In the genomic region with DNA sequence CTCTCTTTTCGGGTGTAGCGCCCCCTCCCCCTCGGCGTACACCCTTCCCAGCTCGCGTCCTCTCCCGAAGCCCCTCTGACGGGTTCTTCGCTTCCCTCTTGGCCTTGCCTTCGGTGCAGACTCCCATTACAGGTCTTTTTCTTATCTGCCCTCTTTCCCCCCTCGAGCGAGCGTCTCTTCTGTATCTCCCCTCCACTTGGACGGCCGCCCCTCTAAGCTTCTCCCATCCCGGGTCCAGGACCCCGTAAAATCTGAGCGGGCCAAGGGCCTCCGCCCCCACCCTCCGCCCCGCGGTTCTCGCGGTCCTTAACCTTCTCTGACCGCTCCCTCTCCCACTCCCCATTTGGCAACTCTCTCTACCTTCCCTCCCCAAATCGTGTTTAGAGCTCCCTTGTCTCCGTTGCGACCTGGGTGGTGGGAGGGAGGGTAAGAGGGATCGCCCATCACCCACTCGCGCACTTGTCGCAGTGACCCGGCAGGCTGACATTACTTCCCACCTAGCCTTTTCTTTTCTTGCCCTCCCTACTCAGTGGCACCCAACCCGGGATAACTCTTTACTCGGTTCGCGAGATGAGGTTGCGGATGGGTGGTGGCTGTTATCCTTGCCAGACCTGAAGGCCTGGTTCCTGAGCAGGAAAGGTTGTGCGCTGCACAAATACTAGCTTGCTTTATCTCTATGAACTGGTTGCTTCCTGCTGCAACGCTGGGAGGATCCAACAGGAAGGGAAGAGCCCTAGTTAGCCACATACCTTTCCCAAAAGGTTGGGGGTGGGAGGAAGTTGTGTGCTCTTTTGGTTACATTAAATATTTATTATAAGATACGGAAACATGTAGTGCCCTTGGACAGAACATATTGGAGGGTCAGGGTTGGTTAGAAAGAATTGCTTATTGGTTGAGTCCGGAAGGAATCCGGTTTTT, we compare ENCODE assay signal across 1 cellular context.
TF ChIP-seq lines count a peak whose summit lies in the region.

No MANE protein-coding gene starts in this region.

TF ChIP-seq in K562, 482 proteins besides CTCF, POLR2A, EP300 and RAD21 (continued from another document and continues in another):
- TF ChIP-seq, protein P1, sequence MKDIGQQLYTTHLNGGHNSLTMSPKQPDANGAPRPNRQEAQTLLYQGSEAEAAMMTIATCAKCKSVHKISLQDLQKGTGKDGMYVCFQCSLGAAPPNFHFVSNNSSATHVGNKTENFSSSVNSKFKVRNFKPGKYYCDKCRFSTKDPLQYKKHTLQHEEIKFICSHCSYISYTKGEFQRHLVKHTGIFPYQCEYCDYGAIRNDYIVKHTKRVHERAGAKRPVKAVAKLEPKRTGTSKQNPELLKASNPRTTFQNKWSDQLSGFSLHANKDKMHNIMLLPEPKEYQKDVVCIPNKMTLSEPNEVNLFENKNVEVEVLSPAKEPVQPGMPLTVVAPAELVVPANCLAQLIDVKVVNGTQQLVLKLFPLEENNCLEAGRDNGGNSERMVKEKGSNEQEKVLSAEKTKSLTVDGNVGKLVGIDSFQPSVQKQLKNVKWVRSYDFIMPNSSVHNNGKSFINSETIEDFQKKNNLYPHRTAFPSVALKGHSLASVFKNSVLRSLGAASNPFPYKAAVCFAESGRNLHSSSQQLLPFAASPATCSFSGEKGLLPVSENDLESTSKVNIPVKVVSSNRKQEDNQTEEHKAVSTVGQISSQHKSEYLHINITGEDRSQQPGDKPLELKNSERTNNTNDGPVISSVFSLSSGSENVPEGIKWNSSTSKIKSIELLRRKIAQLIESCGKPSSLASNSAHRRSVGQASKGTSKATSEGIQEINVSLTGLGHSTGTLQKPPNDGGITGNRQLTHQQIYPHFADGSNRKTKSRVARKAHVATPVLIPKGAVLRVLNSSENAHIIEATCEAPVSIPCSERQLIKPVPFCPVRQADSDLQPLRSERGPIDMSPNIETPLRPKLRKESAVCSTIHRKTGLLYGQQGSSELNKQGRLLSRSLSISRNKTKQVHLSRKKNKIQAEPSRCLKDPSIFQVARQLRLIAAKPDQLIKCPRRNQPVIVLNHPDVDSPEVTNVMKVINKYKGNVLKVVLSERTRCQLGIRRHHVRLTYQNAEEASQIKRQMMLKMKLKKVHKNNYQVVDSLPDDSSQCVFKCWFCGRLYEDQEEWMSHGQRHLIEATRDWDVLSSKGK (CRISPR knock-in tag; IDR thresholded peaks at IDR 0.05) = no peak
- TF ChIP-seq, protein P2, sequence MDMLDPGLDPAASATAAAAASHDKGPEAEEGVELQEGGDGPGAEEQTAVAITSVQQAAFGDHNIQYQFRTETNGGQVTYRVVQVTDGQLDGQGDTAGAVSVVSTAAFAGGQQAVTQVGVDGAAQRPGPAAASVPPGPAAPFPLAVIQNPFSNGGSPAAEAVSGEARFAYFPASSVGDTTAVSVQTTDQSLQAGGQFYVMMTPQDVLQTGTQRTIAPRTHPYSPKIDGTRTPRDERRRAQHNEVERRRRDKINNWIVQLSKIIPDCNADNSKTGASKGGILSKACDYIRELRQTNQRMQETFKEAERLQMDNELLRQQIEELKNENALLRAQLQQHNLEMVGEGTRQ (CRISPR knock-in tag; IDR thresholded peaks at IDR 0.05) = no peak
- TF ChIP-seq ETV5 (CRISPR knock-in tag; IDR thresholded peaks at IDR 0.05; ENCODE audit: low read depth) (no peak), ZC3H11A (IDR thresholded peaks at IDR 0.05; ENCODE audit: low read depth, low read length) (no peak), PHF8 (IDR thresholded peaks at IDR 0.05; ENCODE audit: borderline replicate concordance, low read length) (0 out of 2 replicates have a peak, but pooled peaks have one; percentile 16), SP1 (CRISPR knock-in tag; IDR thresholded peaks at IDR 0.05) (0 out of 2 replicates have a peak, but pooled peaks have one; percentile 40), NFE2 (IDR thresholded peaks at IDR 0.05; ENCODE audit: low read depth) (no peak), ZNF778 (CRISPR knock-in tag; IDR thresholded peaks at IDR 0.05) (no peak), ZNF655 (CRISPR knock-in tag; IDR thresholded peaks at IDR 0.05) (no peak), TAF15 (IDR thresholded peaks at IDR 0.05; ENCODE audit: low read depth, low read length) (no peak), CBX8 (IDR thresholded peaks at IDR 0.05; ENCODE audit: borderline replicate concordance, extremely low read depth, low read depth, low read length, poor library complexity, severe bottlenecking) (no peak), RFX5 (IDR thresholded peaks at IDR 0.05; ENCODE audit: low read depth, low read length) (no peak), ZNF79 (CRISPR knock-in tag; IDR thresholded peaks at IDR 0.05; ENCODE audit: low read depth) (no peak), E2F3 (CRISPR knock-in tag; IDR thresholded peaks at IDR 0.05) (no peak), SIN3A (IDR thresholded peaks at IDR 0.05; ENCODE audit: borderline replicate concordance in 2 of 2, control insufficient read depth in 1 of 2, low read depth in 2 of 2, low read length in 2 of 2) (no peak), NCOR1 (IDR thresholded peaks at IDR 0.05) (no peak), JUN (IDR thresholded peaks at IDR 0.05; ENCODE audit: borderline replicate concordance, low read depth, low read length) (no peak), JUN (CRISPR knock-in tag; IDR thresholded peaks at IDR 0.05; ENCODE audit: borderline replicate concordance) (no peak; the same call in 1 of the 2 replicates), TFE3 (CRISPR knock-in tag; IDR thresholded peaks at IDR 0.05) (no peak), POLR2AphosphoS5 (IDR thresholded peaks at IDR 0.05; ENCODE audit: control insufficient read depth, insufficient read depth, low read depth, low read length) (0 out of 2 replicates have a peak, but pooled peaks have one; percentile 14), PPARD (CRISPR knock-in tag; IDR thresholded peaks at IDR 0.05) (no peak), NR1H2 (CRISPR knock-in tag; IDR thresholded peaks at IDR 0.05) (no peak), RERE (CRISPR knock-in tag; IDR thresholded peaks at IDR 0.05; ENCODE audit: borderline replicate concordance) (no peak), HLTF (IDR thresholded peaks at IDR 0.05) (no peak)
- TF ChIP-seq, protein P3, sequence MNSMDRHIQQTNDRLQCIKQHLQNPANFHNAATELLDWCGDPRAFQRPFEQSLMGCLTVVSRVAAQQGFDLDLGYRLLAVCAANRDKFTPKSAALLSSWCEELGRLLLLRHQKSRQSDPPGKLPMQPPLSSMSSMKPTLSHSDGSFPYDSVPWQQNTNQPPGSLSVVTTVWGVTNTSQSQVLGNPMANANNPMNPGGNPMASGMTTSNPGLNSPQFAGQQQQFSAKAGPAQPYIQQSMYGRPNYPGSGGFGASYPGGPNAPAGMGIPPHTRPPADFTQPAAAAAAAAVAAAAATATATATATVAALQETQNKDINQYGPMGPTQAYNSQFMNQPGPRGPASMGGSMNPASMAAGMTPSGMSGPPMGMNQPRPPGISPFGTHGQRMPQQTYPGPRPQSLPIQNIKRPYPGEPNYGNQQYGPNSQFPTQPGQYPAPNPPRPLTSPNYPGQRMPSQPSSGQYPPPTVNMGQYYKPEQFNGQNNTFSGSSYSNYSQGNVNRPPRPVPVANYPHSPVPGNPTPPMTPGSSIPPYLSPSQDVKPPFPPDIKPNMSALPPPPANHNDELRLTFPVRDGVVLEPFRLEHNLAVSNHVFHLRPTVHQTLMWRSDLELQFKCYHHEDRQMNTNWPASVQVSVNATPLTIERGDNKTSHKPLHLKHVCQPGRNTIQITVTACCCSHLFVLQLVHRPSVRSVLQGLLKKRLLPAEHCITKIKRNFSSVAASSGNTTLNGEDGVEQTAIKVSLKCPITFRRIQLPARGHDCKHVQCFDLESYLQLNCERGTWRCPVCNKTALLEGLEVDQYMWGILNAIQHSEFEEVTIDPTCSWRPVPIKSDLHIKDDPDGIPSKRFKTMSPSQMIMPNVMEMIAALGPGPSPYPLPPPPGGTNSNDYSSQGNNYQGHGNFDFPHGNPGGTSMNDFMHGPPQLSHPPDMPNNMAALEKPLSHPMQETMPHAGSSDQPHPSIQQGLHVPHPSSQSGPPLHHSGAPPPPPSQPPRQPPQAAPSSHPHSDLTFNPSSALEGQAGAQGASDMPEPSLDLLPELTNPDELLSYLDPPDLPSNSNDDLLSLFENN (IDR thresholded peaks at IDR 0.05; ENCODE audit: low read depth in 2 of 2, low read length in 2 of 2) = no peak
- TF ChIP-seq, protein P4, sequence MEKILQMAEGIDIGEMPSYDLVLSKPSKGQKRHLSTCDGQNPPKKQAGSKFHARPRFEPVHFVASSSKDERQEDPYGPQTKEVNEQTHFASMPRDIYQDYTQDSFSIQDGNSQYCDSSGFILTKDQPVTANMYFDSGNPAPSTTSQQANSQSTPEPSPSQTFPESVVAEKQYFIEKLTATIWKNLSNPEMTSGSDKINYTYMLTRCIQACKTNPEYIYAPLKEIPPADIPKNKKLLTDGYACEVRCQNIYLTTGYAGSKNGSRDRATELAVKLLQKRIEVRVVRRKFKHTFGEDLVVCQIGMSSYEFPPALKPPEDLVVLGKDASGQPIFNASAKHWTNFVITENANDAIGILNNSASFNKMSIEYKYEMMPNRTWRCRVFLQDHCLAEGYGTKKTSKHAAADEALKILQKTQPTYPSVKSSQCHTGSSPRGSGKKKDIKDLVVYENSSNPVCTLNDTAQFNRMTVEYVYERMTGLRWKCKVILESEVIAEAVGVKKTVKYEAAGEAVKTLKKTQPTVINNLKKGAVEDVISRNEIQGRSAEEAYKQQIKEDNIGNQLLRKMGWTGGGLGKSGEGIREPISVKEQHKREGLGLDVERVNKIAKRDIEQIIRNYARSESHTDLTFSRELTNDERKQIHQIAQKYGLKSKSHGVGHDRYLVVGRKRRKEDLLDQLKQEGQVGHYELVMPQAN (IDR thresholded peaks at IDR 0.05; ENCODE audit: borderline replicate concordance) = no peak; the same call in 1 of the 2 replicates
- TF ChIP-seq, protein P5, sequence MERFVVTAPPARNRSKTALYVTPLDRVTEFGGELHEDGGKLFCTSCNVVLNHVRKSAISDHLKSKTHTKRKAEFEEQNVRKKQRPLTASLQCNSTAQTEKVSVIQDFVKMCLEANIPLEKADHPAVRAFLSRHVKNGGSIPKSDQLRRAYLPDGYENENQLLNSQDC (CRISPR knock-in tag; IDR thresholded peaks at IDR 0.05) = no peak
- TF ChIP-seq, protein P6, sequence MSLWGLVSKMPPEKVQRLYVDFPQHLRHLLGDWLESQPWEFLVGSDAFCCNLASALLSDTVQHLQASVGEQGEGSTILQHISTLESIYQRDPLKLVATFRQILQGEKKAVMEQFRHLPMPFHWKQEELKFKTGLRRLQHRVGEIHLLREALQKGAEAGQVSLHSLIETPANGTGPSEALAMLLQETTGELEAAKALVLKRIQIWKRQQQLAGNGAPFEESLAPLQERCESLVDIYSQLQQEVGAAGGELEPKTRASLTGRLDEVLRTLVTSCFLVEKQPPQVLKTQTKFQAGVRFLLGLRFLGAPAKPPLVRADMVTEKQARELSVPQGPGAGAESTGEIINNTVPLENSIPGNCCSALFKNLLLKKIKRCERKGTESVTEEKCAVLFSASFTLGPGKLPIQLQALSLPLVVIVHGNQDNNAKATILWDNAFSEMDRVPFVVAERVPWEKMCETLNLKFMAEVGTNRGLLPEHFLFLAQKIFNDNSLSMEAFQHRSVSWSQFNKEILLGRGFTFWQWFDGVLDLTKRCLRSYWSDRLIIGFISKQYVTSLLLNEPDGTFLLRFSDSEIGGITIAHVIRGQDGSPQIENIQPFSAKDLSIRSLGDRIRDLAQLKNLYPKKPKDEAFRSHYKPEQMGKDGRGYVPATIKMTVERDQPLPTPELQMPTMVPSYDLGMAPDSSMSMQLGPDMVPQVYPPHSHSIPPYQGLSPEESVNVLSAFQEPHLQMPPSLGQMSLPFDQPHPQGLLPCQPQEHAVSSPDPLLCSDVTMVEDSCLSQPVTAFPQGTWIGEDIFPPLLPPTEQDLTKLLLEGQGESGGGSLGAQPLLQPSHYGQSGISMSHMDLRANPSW (CRISPR knock-in tag; IDR thresholded peaks at IDR 0.05) = no peak
